8 cellular contexts compared by ENCODE assay signal in genomic region chr18:12308386-12309100, GRCh38. TPM values are rescaled to one million over a fixed set of nuclear protein-coding genes. Genes with fewer than 3 reads are reported as not detected.
DNase-seq lines count a peak whose midpoint lies in the region; ATAC-seq and TF ChIP-seq lines count a peak whose summit lies in the region.

No MANE protein-coding gene starts in this region.

- TF ChIP-seq CTCF in BE2C (IDR thresholded peaks at IDR 0.05; ENCODE audit: low read depth, low read length) (no peak), PC-9 (conservative IDR thresholded peaks at IDR 0.05) (no peak), breast epithelium (IDR thresholded peaks at IDR 0.05) (no peak), smooth muscle cell (IDR thresholded peaks at IDR 0.05; ENCODE audit: borderline replicate concordance, insufficient read depth, poor library complexity, severe bottlenecking) (no peak)

- H2AFZ ChIP-seq in PC-9 (peak overlapping the region; percentile 88), smooth muscle cell (ENCODE audit: low read depth) (no peak overlapping the region)

- DNase-seq in BE2C (peak; percentile 57), PC-9 (peak; percentile 37 to 75), breast epithelium (ENCODE audit: low spot score in 2 of 2) (peak; percentile 68 to 73), islet precursor cell (peak; percentile 87), smooth muscle cell (lab: John Stamatoyannopoulos, UW; ENCODE audit: unreplicated experiment) (peak; percentile 81), NCI-H187 (lab: John Stamatoyannopoulos, UW) (no peak)

- H3K36me3 ChIP-seq in BE2C (peaks cover 8% of the 10 kb centered on the region), PC-9 (ENCODE audit: low read depth) (no peaks in the 10 kb centered on the region), breast epithelium (no peaks in the 10 kb centered on the region), smooth muscle cell (ENCODE audit: low read depth) (peaks cover 29% of the 10 kb centered on the region)

- H4K20me1 ChIP-seq in PC-9 (ENCODE audit: insufficient read depth) (no peaks in the 10 kb centered on the region), smooth muscle cell (ENCODE audit: low read depth) (peaks cover 45% of the 10 kb centered on the region)

- no peaks in the 10 kb centered on the region for H3K9me2 ChIP-seq in PC-9 (ENCODE audit: insufficient read depth)

- peak overlapping the region; percentile 80 for H3K4me2 ChIP-seq in PC-9
- H3K4me2 ChIP-seq in smooth muscle cell = peak overlapping the region; percentile 98

- ATAC-seq in GM18868 (IDR thresholded peaks at IDR 0.05; ENCODE audit: unreplicated experiment) = peak; percentile 48
- peak; percentile 48 for ATAC-seq in HG03095 (IDR thresholded peaks at IDR 0.05; ENCODE audit: unreplicated experiment)

- no peaks in the 10 kb centered on the region for H3K27me3 ChIP-seq in BE2C
- no peaks in the 10 kb centered on the region for H3K27me3 ChIP-seq in PC-9 (ENCODE audit: insufficient read depth, low read depth)
- H3K27me3 ChIP-seq in breast epithelium = no peaks in the 10 kb centered on the region
- H3K27me3 ChIP-seq in smooth muscle cell (ENCODE audit: low read depth) = no peaks in the 10 kb centered on the region

- H3K79me2 ChIP-seq in PC-9 (ENCODE audit: low read depth) (no peaks in the 10 kb centered on the region), smooth muscle cell (ENCODE audit: low read depth) (peaks cover 61% of the 10 kb centered on the region)

- H3K9ac ChIP-seq in smooth muscle cell (ENCODE audit: low read depth) = peak overlapping the region; percentile 88

- H3K9me3 ChIP-seq in BE2C = no peaks in the 10 kb centered on the region
- H3K9me3 ChIP-seq in PC-9 (ENCODE audit: insufficient read depth, low read depth) = peaks cover 4% of the 10 kb centered on the region; the same call in 1 of the 2 replicates
- H3K9me3 ChIP-seq in breast epithelium = peaks cover 0 to 8% of the 10 kb centered on the region in 2 donors
- peaks cover 12% of the 10 kb centered on the region for H3K9me3 ChIP-seq in smooth muscle cell (replicated peaks; ENCODE audit: low read depth)

- H3F3A ChIP-seq in PC-9 (ENCODE audit: insufficient read depth, low read depth) (peaks cover 4% of the 10 kb centered on the region; the same call in 1 of the 2 replicates), smooth muscle cell (ENCODE audit: low read depth) (peaks cover 14% of the 10 kb centered on the region)

- TF ChIP-seq POLR2A in breast epithelium (IDR thresholded peaks at IDR 0.05) = peak; percentile 33

- intact Hi-C loops in PC-9 (cut with micrococcal nuclease; ENCODE audit: unreplicated experiment) (loop anchor here (1.0 kb wide), 1 partner anchor 20 kb away; no protein-coding TSS in a partner anchor), breast epithelium (cut with DNase I; ENCODE audit: low total_unique reads) (no loop called here)

- H3K27ac ChIP-seq in PC-9 (no peak overlapping the region), breast epithelium (peak overlapping the region; percentile 87 to 99), smooth muscle cell (ENCODE audit: low read depth) (peak overlapping the region; percentile 95)

- POLR2A ChIA-PET in PC-9 (lab: Charles Lee; ENCODE audit: unreplicated experiment) = interaction anchor here (0.7 to 1.0 kb wide), 2 partner anchors 21 to 67 kb away, joined by 3 to 4 read pairs; no protein-coding TSS in a partner anchor

- H3K4me1 ChIP-seq in BE2C (no peaks in the 10 kb centered on the region), PC-9 (replicated peaks; ENCODE audit: insufficient read depth) (0 out of 2 replicates have a peak, but pooled peaks cover 6% of the 10 kb centered on the region), breast epithelium (no peaks in the 10 kb centered on the region), smooth muscle cell (ENCODE audit: low read depth) (peaks cover 21% of the 10 kb centered on the region)

- CTCF ChIA-PET in PC-9 (lab: Charles Lee) = interaction anchor here (1.0 kb wide), 1 partner anchor 36 kb away, joined by 4 read pairs; no protein-coding TSS in a partner anchor

- no TSS peak for BruUV-seq in PC-9 (replicated peaks; lab: Mats Ljungman, UMichigan)

- H3K4me3 ChIP-seq in BE2C (ENCODE audit: low read depth, low read length) (peak overlapping the region; percentile 72), PC-9 (peak overlapping the region; percentile 87), breast epithelium (peak overlapping the region; percentile 69 to 96 (median 79)), smooth muscle cell (peak overlapping the region; percentile 96)

- under 1% methylated on average over 67 of the region's 81 CpGs for WGBS in smooth muscle cell (ENCODE audit: low lambda C conversion rate)

RNA-seq across cellular contexts. Expression of gene TUBB6, which starts 0.5 kb away (rescaled TPM):
- 84.6 TPM for polyA plus RNA-seq in BE2C (2012; ENCODE audit: insufficient read depth, insufficient read length, low read depth)
- total RNA-seq in PC-9 (2021) = 42.2 and 47.9 TPM in 2 replicates
- total RNA-seq in breast epithelium = 100 to 1,000 TPM; 197 to 316 (median 302) TPM
- 344 and 460 TPM in 2 replicates for total RNA-seq in smooth muscle cell
- 345 and 359 TPM in 2 replicates for polyA plus RNA-seq in smooth muscle cell

RNA-seq across cellular contexts. Expression of gene CIDEA, which starts 54.4 kb away (rescaled TPM):
- not detected for polyA plus RNA-seq in BE2C (2012; ENCODE audit: insufficient read depth, insufficient read length, low read depth)
- total RNA-seq in PC-9 (2021) (not detected in 2 replicates), breast epithelium (100 to 1,000 TPM in 1 of 3 donors, 10 to 100 TPM in 2; 32.4 to 461 (median 68.6) TPM), smooth muscle cell (not detected in 2 replicates)
- polyA plus RNA-seq in smooth muscle cell = 0.30 TPM in 1 of 2 replicates, not detected in the other

Comparison
In these comparisons a context has a peak if more than half of its experiments do, and no peak if none do; other contexts are left out.
1. DNase-seq: peak in BE2C (single experiment), PC-9 (2 of 2), breast epithelium (2 of 2), islet precursor cell (single experiment) and smooth muscle cell (single experiment); none in NCI-H187 (0 of 2).
2. RNA of gene CIDEA, which starts 54.4 kb away (total RNA-seq): 32.4 to 461 TPM in breast epithelium; not detected in PC-9 and not detected in smooth muscle cell; every median in the first group is over 10 times any median in the second.
3. Peak in every context shown above with its lines, with median percentiles within 50 percentile points of each other: H3K4me3 ChIP-seq.